8 cellular contexts compared by ENCODE assay signal in the genomic region with DNA sequence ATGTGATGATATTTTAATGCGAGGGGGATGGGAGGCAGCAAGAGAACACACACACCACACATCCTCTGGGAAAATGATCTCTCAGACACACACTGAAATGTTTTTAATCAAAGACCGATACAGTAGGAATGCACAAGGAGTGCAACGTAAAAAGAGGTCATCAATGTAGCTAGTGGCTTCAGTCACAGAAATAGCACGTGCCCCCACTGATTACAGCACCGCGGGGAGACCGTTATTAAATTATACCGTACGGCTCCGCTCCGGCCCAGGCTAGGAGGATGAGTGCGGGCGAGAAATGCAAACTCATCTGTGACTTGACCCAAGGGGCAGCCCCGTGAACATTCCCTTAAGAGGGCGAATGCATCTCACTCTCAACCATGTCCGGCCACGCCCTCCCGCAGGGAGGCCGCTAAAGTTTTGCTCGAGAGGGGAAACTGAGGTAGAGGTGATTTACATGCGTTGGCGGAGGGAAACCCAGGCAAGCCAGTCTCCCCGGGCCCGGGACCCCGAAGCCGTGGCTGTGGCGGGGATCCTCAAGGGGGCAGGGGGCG. TPM values are rescaled to one million over a fixed set of nuclear protein-coding genes. Genes with fewer than 3 reads are reported as not detected.
DNase-seq lines count a peak whose midpoint lies in the region; ATAC-seq lines count a peak whose summit lies in the region.

No MANE protein-coding gene starts in this region.

- H3K27me3 Mint-ChIP-seq in T-cell = no peaks in the 10 kb centered on the region

- CTCF ChIA-PET in T-cell (lab: Charles Lee) = interaction anchor here in 1 of 2 donors (0.8 kb wide), 1 partner anchor 9 kb away, joined by 3 read pairs; no protein-coding TSS in a partner anchor

- H3K9me3 Mint-ChIP-seq in T-cell = no peaks in the 10 kb centered on the region

- intact Hi-C loops in left colon (cut with DNase I, micrococcal nuclease) = no loop called here

- peaks cover 15% of the 10 kb centered on the region for H3K36me3 Mint-ChIP-seq in T-cell

- peaks cover 84 to 89% (median 87%) of the 10 kb centered on the region in 3 donors for H3K4me1 Mint-ChIP-seq in T-cell

- H3K4me3 Mint-ChIP-seq in T-cell = peak overlapping the region; percentile 87 to 89 (median 89)

- POLR2A ChIA-PET in T-cell (lab: Charles Lee) = interaction anchor here in 1 of 2 donors (0.6 kb wide), 1 partner anchor 42 kb away, joined by 3 read pairs; no protein-coding TSS in a partner anchor

- ATAC-seq in GM18873 (IDR thresholded peaks at IDR 0.05; ENCODE audit: low FRiP score, unreplicated experiment) = peak; percentile 39
- ATAC-seq in HG03108 (IDR thresholded peaks at IDR 0.05; ENCODE audit: unreplicated experiment) = peak; percentile 44
- peak; percentile 8 to 25 (median 16) for ATAC-seq in T-cell (replicated peaks in 1 of 4)
- ATAC-seq in left colon = peak; percentile 39

- DNase-seq in AML-193 (lab: John Stamatoyannopoulos, UW) (peak; percentile 18 to 33), T-cell (peak in 16 of 34 experiments; percentile 6 to 35 (median 12)), cerebellar cortex (ENCODE audit: low spot score) (peak; percentile 23), left colon (peak; percentile 51 to 53), GDM1 (lab: John Stamatoyannopoulos, UW) (no peak)
- peak; percentile 58 to 59 for DNase-seq in stimulated activated CD4-positive, alpha-beta T cell treated with anti-CD3 and anti-CD28 coated beads, Interleukin-2, amount 100 ng/mL, for 48 hours

- H3K27ac Mint-ChIP-seq in T-cell = peak overlapping the region; percentile 86 to 91

RNA-seq across cellular contexts. Expression of a gene that starts 0.6 kb away (rescaled TPM):
- 100 to 1,000 TPM; 139 to 156 (median 147) TPM for total RNA-seq in T-cell
- total RNA-seq in left colon = 100 to 1,000 TPM; 103 to 114 TPM

RNA-seq across cellular contexts. Expression of a gene that starts 41.8 kb away (rescaled TPM):
- total RNA-seq in T-cell = 10 to 100 TPM; 31.5 to 38.0 (median 33.8) TPM
- total RNA-seq in left colon = 10 to 100 TPM; 33.2 to 41.1 TPM

RNA-seq across cellular contexts. Expression of a gene that starts 42.1 kb away (rescaled TPM):
- 10 to 100 TPM; 13.0 to 30.1 (median 23.4) TPM for total RNA-seq in T-cell
- 10 to 100 TPM; 16.3 to 18.5 TPM for total RNA-seq in left colon
